24 cellular contexts compared by ENCODE assay signal in genomic region chr5:174493536-174493935, GRCh38.
"Had no signal": no experiment of that assay in that cellular context is flagged by ENCODE, and none has a peak within 500 bp of the region (broad histone marks: within the 10 kb centered on the region; RNA-seq: fewer than 3 reads in every experiment).

No MANE protein-coding gene starts in this region.

- H3K27ac ChIP-seq: pancreas, psoas muscle, suprapubic skin, tibial artery had no signal

- H3K4me2 ChIP-seq: smooth muscle cell had no signal

- H3K27me3 ChIP-seq: pancreas, suprapubic skin, tibial artery had no signal

- H3K4me1 ChIP-seq: pancreas, psoas muscle, tibial artery had no signal

- DNase-seq: activated B cell treated with CpG ODN at 0.5 μM for 24 hours; activated CD4-positive, alpha-beta T cell treated with anti-CD3 and anti-CD28 coated beads, Interleukin-2, amount 50 U/mL, for 1 hour; activated CD8-positive, alpha-beta T cell treated with anti-CD3 and anti-CD28 coated beads for 36 hours; activated gamma-delta T cell treated with Interleukin-2 at 50 U/mL for 16 hours; activated naive CD8-positive, alpha-beta T cell treated with anti-CD3 and anti-CD28 coated beads, Interleukin-2, amount 50 U/mL, for 24 hours; activated T-cell treated with anti-CD3 and anti-CD28 coated beads, Interleukin-2, amount 50 U/mL, for 4 hours; caudate nucleus; cortex of kidney; effector memory CD8-positive, alpha-beta T cell; erythroblast; head of caudate nucleus; hippocampal formation; left cardiac atrium; mammary epithelial cell; naive B cell; pancreas; psoas muscle; stimulated activated CD4-positive, alpha-beta T cell treated with anti-CD3 and anti-CD28 coated beads, Interleukin-1b, Interleukin-23, amount 100 ng/mL, for 48 hours; stimulated activated naive B cell treated with anti-CD40 and anti-IgM and Interleukin-4, amounts not matched to agents 10 μg/mL and 1 μg/mL and 100 μg/mL, for 72 hours; T1000; tibial artery had no signal

- H3K4me3 ChIP-seq: pancreas, psoas muscle, smooth muscle cell, suprapubic skin, tibial artery had no signal

- H3K36me3 ChIP-seq: pancreas, suprapubic skin, tibial artery had no signal

- H3K9me3 ChIP-seq: pancreas, psoas muscle had no signal

- ATAC-seq: activated CD8-positive, alpha-beta T cell treated with anti-CD3 and anti-CD28 coated beads for 36 hours; activated naive CD8-positive, alpha-beta T cell treated with anti-CD3 and anti-CD28 coated beads, Interleukin-2, amount 50 U/mL, for 24 hours; activated T-cell treated with anti-CD3 and anti-CD28 coated beads, Interleukin-2, amount 50 U/mL, for 4 hours; activated T-helper 17 cell treated with anti-CD3 and anti-CD28 coated beads, Interleukin-2, amount 50 U/mL, for 72 hours; effector memory CD8-positive, alpha-beta T cell; left cardiac atrium; pancreas; psoas muscle; stimulated activated naive B cell treated with anti-CD40 and anti-IgM and Interleukin-4, amounts not matched to agents 10 μg/mL and 1 μg/mL and 100 μg/mL, for 72 hours had no signal
